ENCODE assay signal across 21 cellular contexts in the genomic region with DNA sequence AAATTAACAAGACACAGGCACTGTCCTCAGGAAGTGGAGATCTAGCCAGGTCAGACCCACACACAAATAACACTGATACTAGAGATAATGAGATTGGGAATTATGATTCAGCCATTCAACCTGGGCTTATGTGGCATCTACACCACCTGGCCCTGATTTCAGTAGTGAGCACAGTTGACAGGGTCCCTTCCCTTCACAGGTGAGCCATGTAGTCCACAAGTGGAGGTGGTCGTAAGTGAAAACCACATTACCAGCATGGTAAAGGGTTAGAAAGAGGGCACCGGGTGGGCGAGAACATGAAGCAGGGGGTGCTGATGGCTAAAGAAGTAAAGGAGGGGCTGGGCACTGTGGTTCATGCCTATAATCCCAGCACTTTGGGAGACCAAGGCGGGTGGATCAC. TPM values are rescaled to one million over a fixed set of nuclear protein-coding genes. Genes with fewer than 3 reads are reported as not detected.
DNase-seq lines count a peak whose midpoint lies in the region; ATAC-seq, FAIRE-seq and TF ChIP-seq lines count a peak whose summit lies in the region.
"Had no signal": no experiment of that assay in that cellular context is flagged by ENCODE, and none has a peak within 500 bp of the region (broad histone marks: within the 10 kb centered on the region; RNA-seq: fewer than 3 reads in every experiment).

No MANE protein-coding gene starts in this region.

- H3K4me2 ChIP-seq in GM23248 (ENCODE audit: unreplicated experiment) (no peak overlapping the region), smooth muscle cell (peak overlapping the region; percentile 81)

- peaks cover 83% of the 10 kb centered on the region for H3F3A ChIP-seq in GM23248 (ENCODE audit: insufficient read depth)
- peaks cover 77% of the 10 kb centered on the region for H3F3A ChIP-seq in smooth muscle cell (ENCODE audit: low read depth)

- DNase-seq in GM23248 (no peak), NCI-H82 treated with DMSO at 0.1 percent for 48 hours (lab: John Stamatoyannopoulos, UW; ENCODE audit: unreplicated experiment) (peak; percentile 13), lung (ENCODE audit: low spot score) (no peak), smooth muscle cell (lab: John Stamatoyannopoulos, UW; ENCODE audit: unreplicated experiment) (no peak), GF-D8 (lab: John Stamatoyannopoulos, UW) (no peak), GM12891 (ENCODE audit: insufficient read length, low spot score) (no peak)
- no peak for DNase-seq in activated CD4-positive, alpha-beta T cell treated with anti-CD3 and anti-CD28 coated beads, Interleukin-2, amount 50 U/mL, for 4 hours
- DNase-seq: activated CD4-positive, alpha-beta T cell treated with anti-CD3 and anti-CD28 coated beads, Interleukin-2, amount 10 ng/mL, durations not matched to agents 7 days and 5 days; foreskin melanocyte; MV-4-11; NCI-H1930; NCI-H2227 treated with DMSO at 0.1 percent for 48 hours; SJCRH30; stimulated activated CD8-positive, alpha-beta memory T cell treated with anti-CD3 and anti-CD28 coated beads, Interleukin-4, amount 100 ng/mL, for 48 hours; T-helper 17 cell had no signal

- H4K20me1 ChIP-seq in GM23248 (ENCODE audit: insufficient read depth) (no peaks in the 10 kb centered on the region), smooth muscle cell (ENCODE audit: low read depth) (no peaks in the 10 kb centered on the region)

- in situ Hi-C loops in GM23248 (cut with MboI) = no loop called here

- FAIRE-seq in GM12891 (lab: Jason Lieb, UNC) = no peak
- FAIRE-seq: K562, keratinocyte had no signal

- H3K79me2 ChIP-seq in GM23248 (ENCODE audit: insufficient read depth) (peaks cover 6% of the 10 kb centered on the region; the same call in 1 of the 2 replicates), smooth muscle cell (ENCODE audit: low read depth) (peaks cover 32% of the 10 kb centered on the region)

- WGBS in GM23248 (ENCODE audit: low coverage in 1 of 2, low lambda C conversion rate in 2 of 2, missing lambda C conversion rate in 2 of 2), 2 experiments = 85% methylated on average over 4 of the region's 4 CpGs
- WGBS in lung, 2 donors = 68 to 92% methylated on average over 4 of the region's 4 CpGs
- WGBS in smooth muscle cell (ENCODE audit: low lambda C conversion rate) = 97% methylated on average over 4 of the region's 4 CpGs

- H3K9me3 ChIP-seq in GM23248 (ENCODE audit: low read depth) (no peaks in the 10 kb centered on the region), lung (ENCODE audit: control insufficient read depth in 2 of 2, insufficient read depth in 1 of 2, low read length in 1 of 2) (no peaks in the 10 kb centered on the region), smooth muscle cell (replicated peaks; ENCODE audit: low read depth) (no peaks in the 10 kb centered on the region)
- H3K9me3 ChIP-seq: SJCRH30 had no signal

- no peak for TF ChIP-seq CTCF in lung (IDR thresholded peaks at IDR 0.05; ENCODE audit: control extremely low read depth, extremely low read depth)
- no peak for TF ChIP-seq CTCF in smooth muscle cell (IDR thresholded peaks at IDR 0.05; ENCODE audit: borderline replicate concordance, insufficient read depth, poor library complexity, severe bottlenecking)

- H3K27ac ChIP-seq in GM23248 = peak overlapping the region; percentile 29
- peak overlapping the region; percentile 55 to 85 for H3K27ac ChIP-seq in lung (ENCODE audit: low read depth in 1 of 2, low read length in 1 of 2)
- peak overlapping the region; percentile 95 for H3K27ac ChIP-seq in smooth muscle cell (ENCODE audit: low read depth)
- H3K27ac ChIP-seq: SJCRH30 had no signal

- H3K36me3 ChIP-seq in GM23248 (ENCODE audit: low read depth) = peaks cover 69% of the 10 kb centered on the region
- H3K36me3 ChIP-seq in lung (ENCODE audit: control insufficient read depth in 2 of 2, insufficient read depth in 2 of 2, low read length in 2 of 2) = no peaks in the 10 kb centered on the region
- H3K36me3 ChIP-seq in smooth muscle cell (ENCODE audit: low read depth) = no peaks in the 10 kb centered on the region
- H3K36me3 ChIP-seq: SJCRH30 had no signal

- H3K4me3 ChIP-seq in GM23248 (no peak overlapping the region), lung (no peak overlapping the region), smooth muscle cell (no peak overlapping the region)
- H3K4me3 ChIP-seq: K562, SJCRH30 had no signal

- no peaks in the 10 kb centered on the region for H3K9me2 ChIP-seq in GM23248 (ENCODE audit: insufficient read depth)

- no peaks in the 10 kb centered on the region for H3K27me3 ChIP-seq in GM23248 (replicated peaks; ENCODE audit: insufficient read depth)
- H3K27me3 ChIP-seq in lung (ENCODE audit: control insufficient read depth, insufficient read depth) = no peaks in the 10 kb centered on the region
- no peaks in the 10 kb centered on the region for H3K27me3 ChIP-seq in smooth muscle cell (ENCODE audit: low read depth)
- H3K27me3 ChIP-seq: SJCRH30 had no signal

- H3K9ac ChIP-seq in GM23248 (no peak overlapping the region), smooth muscle cell (ENCODE audit: low read depth) (no peak overlapping the region)

- ATAC-seq in lung (ENCODE audit: insufficient read depth, low FRiP score) = no peak
- ATAC-seq in GM21717 (IDR thresholded peaks at IDR 0.05; ENCODE audit: unreplicated experiment) = no peak
- ATAC-seq: K562, T-helper 17 cell had no signal

- no peak for TF ChIP-seq POLR2A in GM12891 (IDR thresholded peaks at IDR 0.05; ENCODE audit: low read depth, low read length)

- no peak overlapping the region for H2AFZ ChIP-seq in GM23248
- no peak overlapping the region for H2AFZ ChIP-seq in smooth muscle cell (ENCODE audit: low read depth)

- H3K4me1 ChIP-seq in GM23248 (ENCODE audit: insufficient read depth) (peaks cover 14% of the 10 kb centered on the region), lung (ENCODE audit: control insufficient read depth in 2 of 2, insufficient read depth in 2 of 2, low read length in 2 of 2) (peaks cover 0 to 21% of the 10 kb centered on the region in 2 donors), smooth muscle cell (ENCODE audit: low read depth) (peaks cover 13% of the 10 kb centered on the region)
- H3K4me1 ChIP-seq: SJCRH30 had no signal

TF ChIP-seq in GM12891, 5 proteins besides CTCF, POLR2A, EP300 and RAD21:
- no peak for TF ChIP-seq TAF1 (IDR thresholded peaks at IDR 0.05; ENCODE audit: low read depth, low read length)
- no peak for TF ChIP-seq POLR2AphosphoS5 (IDR thresholded peaks at IDR 0.05; ENCODE audit: low read depth, low read length)
- TF ChIP-seq POU2F2 (IDR thresholded peaks at IDR 0.05; ENCODE audit: low read depth, low read length) = no peak
- TF ChIP-seq PAX5 (IDR thresholded peaks at IDR 0.05; ENCODE audit: insufficient read depth, low read length, severe bottlenecking) = no peak
- TF ChIP-seq SPI1 (IDR thresholded peaks at IDR 0.05; ENCODE audit: low read depth, low read length) = no peak

RNA-seq across cellular contexts. Expression of a gene that starts 48.3 kb away (rescaled TPM):
- total RNA-seq in GM23248 (2014; rRNA removed; shearing (Covaris generic)) = not detected in 2 replicates
- polyA plus RNA-seq in GM23248 (2016; fragmentation: Nextera tagmentation; extraction: Ambion mirVana) (0.29 and 0.43 TPM in 2 replicates), lung (under 1 TPM; 0.26 to 0.44 TPM), smooth muscle cell (10.4 and 11.6 TPM in 2 replicates)
- total RNA-seq in lung (1 to 10 TPM in 1 of 2 donors, under 1 TPM in 1; 0.34 to 1.3 TPM), smooth muscle cell (12.0 and 24.8 TPM in 2 replicates)
- polyA plus RNA-seq in GM12891 (2012; ENCODE audit: low read depth, missing spikeins) = not detected
- total RNA-seq: activated CD4-positive, alpha-beta T cell treated with anti-CD3 and anti-CD28 coated beads, Interleukin-2, amount 10 ng/mL, durations not matched to agents 7 days and 5 days; mesenteric fat pad; T-helper 17 cell had no signal
- polyA plus RNA-seq: CD14-positive monocyte, keratinocyte, neural cell had no signal

Comparison
In these comparisons a context has a peak if more than half of its experiments do, and no peak if none do; other contexts are left out.
1. H3K27ac ChIP-seq: peak in every context shown above with its lines; median percentile 95 in smooth muscle cell; 70 in lung; 29 in GM23248.